ENCODE assay signal across 9 cellular contexts in genomic region chr2:132038179-132038882, GRCh38.
DNase-seq lines count a peak whose midpoint lies in the region; TF ChIP-seq lines count a peak whose summit lies in the region.
"Had no signal": no experiment of that assay in that cellular context is flagged by ENCODE, and none has a peak within 500 bp of the region (broad histone marks: within the 10 kb centered on the region; RNA-seq: fewer than 3 reads in every experiment).

No MANE protein-coding gene starts in this region.

- TF ChIP-seq CTCF in glutamatergic neuron (IDR thresholded peaks at IDR 0.05; ENCODE audit: partially characterized antibody, unreplicated experiment) = no peak

- no peaks in the 10 kb centered on the region for H3K36me3 ChIP-seq in NT2/D1 (ENCODE audit: insufficient read depth, insufficient read length, low read length)

- peaks cover 6% of the 10 kb centered on the region for H3K27me3 Mint-ChIP-seq in glutamatergic neuron (ENCODE audit: unreplicated experiment)

- no peaks in the 10 kb centered on the region for H3K4me1 ChIP-seq in NT2/D1 (ENCODE audit: insufficient read depth, insufficient read length)

- H3K9me3 ChIP-seq in NT2/D1 (ENCODE audit: insufficient read depth, low read length) = no peaks in the 10 kb centered on the region

- peaks cover 6% of the 10 kb centered on the region for H3K4me1 Mint-ChIP-seq in glutamatergic neuron (ENCODE audit: low read depth, unreplicated experiment)
- H3K4me1 Mint-ChIP-seq: activated naive CD8-positive, alpha-beta T cell treated with anti-CD3 and anti-CD28 coated beads, Interleukin-2, amount 10 ng/mL, durations not matched to agents 7 days and 5 days had no signal

- no peak overlapping the region for H3K27ac Mint-ChIP-seq in glutamatergic neuron (ENCODE audit: unreplicated experiment)
- H3K27ac Mint-ChIP-seq: activated naive CD8-positive, alpha-beta T cell treated with anti-CD3 and anti-CD28 coated beads, Interleukin-2, amount 10 ng/mL, durations not matched to agents 7 days and 5 days had no signal

- peaks cover 12% of the 10 kb centered on the region for H3K36me3 Mint-ChIP-seq in glutamatergic neuron (ENCODE audit: unreplicated experiment)
- H3K36me3 Mint-ChIP-seq: activated naive CD8-positive, alpha-beta T cell treated with anti-CD3 and anti-CD28 coated beads, Interleukin-2, amount 10 ng/mL, durations not matched to agents 7 days and 5 days had no signal

- peaks cover 25% of the 10 kb centered on the region for H3K27me3 ChIP-seq in NT2/D1 (ENCODE audit: insufficient read depth, insufficient read length)

- H3K9me3 Mint-ChIP-seq in glutamatergic neuron (ENCODE audit: unreplicated experiment) = peaks cover 1% of the 10 kb centered on the region
- H3K9me3 Mint-ChIP-seq: activated naive CD8-positive, alpha-beta T cell treated with anti-CD3 and anti-CD28 coated beads, Interleukin-2, amount 10 ng/mL, durations not matched to agents 7 days and 5 days had no signal

- no peak overlapping the region for H3K27ac ChIP-seq in skin epidermis

- H3K9ac ChIP-seq in NT2/D1 (ENCODE audit: insufficient read length, low read depth) = peak overlapping the region; percentile 61

- peak overlapping the region; percentile 89 for H3K4me3 Mint-ChIP-seq in glutamatergic neuron (ENCODE audit: unreplicated experiment)
- H3K4me3 Mint-ChIP-seq: activated naive CD8-positive, alpha-beta T cell treated with anti-CD3 and anti-CD28 coated beads, Interleukin-2, amount 10 ng/mL, durations not matched to agents 7 days and 5 days had no signal

- DNase-seq in NCI-H748 (lab: John Stamatoyannopoulos, UW; ENCODE audit: unreplicated experiment) (peak; percentile 28), NCI-H748 treated with DMSO at 0.1 percent for 48 hours (lab: John Stamatoyannopoulos, UW) (no peak), NT2/D1 (ENCODE audit: low read depth, low spot score) (peak; percentile 8), glutamatergic neuron (peak; percentile 19), NCI-H2081 (lab: John Stamatoyannopoulos, UW) (no peak), UCSD-AML1 (lab: John Stamatoyannopoulos, UW; ENCODE audit: unreplicated experiment) (no peak)
- DNase-seq in stimulated activated CD4-positive, alpha-beta T cell treated with anti-CD3 and anti-CD28 coated beads, Interleukin-4, amount 100 ng/mL, for 24 hours = no peak

- H3K4me3 ChIP-seq in NT2/D1 (ENCODE audit: insufficient read length, low read depth) (peak overlapping the region; percentile 51), skin epidermis (peak overlapping the region; percentile 4 to 45 (median 25))

Comparison
In these comparisons a context has a peak if more than half of its experiments do, and no peak if none do; other contexts are left out.
1. DNase-seq: peak in NCI-H748 (single experiment), NT2/D1 (single experiment) and glutamatergic neuron (single experiment); none in NCI-H748 treated with DMSO at 0.1 percent for 48 hours (single experiment), NCI-H2081 (0 of 2), stimulated activated CD4-positive, alpha-beta T cell treated with anti-CD3 and anti-CD28 coated beads, Interleukin-4, amount 100 ng/mL, for 24 hours (single experiment) and UCSD-AML1 (single experiment).